1 cellular context compared by ENCODE assay signal in genomic region chr6:155561262-155561970, GRCh38.
TF ChIP-seq lines count a peak whose summit lies in the region.

No MANE protein-coding gene starts in this region.

TF ChIP-seq in HepG2, 621 proteins besides CTCF, POLR2A, EP300 and RAD21 (continued from another document):
- TF ChIP-seq ZBTB43 (CRISPR knock-in tag; conservative IDR thresholded peaks at IDR 0.05) (0 out of 2 replicates have a peak, but pooled peaks have one; percentile 25), SMAD9 (CRISPR knock-in tag; IDR thresholded peaks at IDR 0.05) (no peak), ARNTL (CRISPR knock-in tag; IDR thresholded peaks at IDR 0.05) (no peak), GATAD2A (CRISPR knock-in tag; IDR thresholded peaks at IDR 0.05) (peak; percentile 33; the same call in 1 of the 2 replicates), PAXIP1 (CRISPR knock-in tag; conservative IDR thresholded peaks at IDR 0.05) (peak; percentile 52), MEIS2 (CRISPR knock-in tag; IDR thresholded peaks at IDR 0.05) (no peak), ARID5B (CRISPR knock-in tag; IDR thresholded peaks at IDR 0.05) (peak; percentile 56), ELF1 (CRISPR knock-in tag; IDR thresholded peaks at IDR 0.05) (no peak), ZNF710 (CRISPR knock-in tag; IDR thresholded peaks at IDR 0.05; ENCODE audit: borderline replicate concordance) (no peak), HMG20A (CRISPR knock-in tag; IDR thresholded peaks at IDR 0.05; ENCODE audit: borderline replicate concordance) (peak; percentile 11; the same call in 1 of the 2 replicates), SIN3A (IDR thresholded peaks at IDR 0.05; ENCODE audit: borderline replicate concordance, low read depth, low read length) (no peak), ZNF24 (IDR thresholded peaks at IDR 0.05) (no peak), ZNF138 (CRISPR knock-in tag; IDR thresholded peaks at IDR 0.05; ENCODE audit: low read depth) (no peak), BATF2 (CRISPR knock-in tag; IDR thresholded peaks at IDR 0.05) (no peak), ZHX1 (CRISPR knock-in tag; IDR thresholded peaks at IDR 0.05; ENCODE audit: low read depth) (no peak), SOX13 (IDR thresholded peaks at IDR 0.05) (no peak), SOX13 (CRISPR knock-in tag; conservative IDR thresholded peaks at IDR 0.05 in 1 of 2, IDR thresholded peaks at IDR 0.05 in 1 of 2) (peak in 1 of 2 experiments; percentile 13; a peak in 1 of 4 replicates), PBX3 (CRISPR knock-in tag; IDR thresholded peaks at IDR 0.05; ENCODE audit: borderline replicate concordance) (no peak), RBM39 (IDR thresholded peaks at IDR 0.05; ENCODE audit: low read depth, low read length, poor library complexity, severe bottlenecking) (no peak), MAX (IDR thresholded peaks at IDR 0.05) (0 out of 2 replicates have a peak, but pooled peaks have one; percentile 21), ZNF800 (CRISPR knock-in tag; IDR thresholded peaks at IDR 0.05) (no peak), RCOR2 (CRISPR knock-in tag; IDR thresholded peaks at IDR 0.05) (no peak), ZNF460 (CRISPR knock-in tag; IDR thresholded peaks at IDR 0.05; ENCODE audit: borderline replicate concordance) (no peak)
